In genomic region chr4:177108708-177109107, GRCh38 we compare ENCODE assay signal across 17 cellular contexts.
DNase-seq lines count a peak whose midpoint lies in the region; ATAC-seq and TF ChIP-seq lines count a peak whose summit lies in the region.
"Had no signal": no experiment of that assay in that cellular context is flagged by ENCODE, and none has a peak within 500 bp of the region (broad histone marks: within the 10 kb centered on the region; RNA-seq: fewer than 3 reads in every experiment).

No MANE protein-coding gene starts in this region.

- H3K4me3 ChIP-seq in AG04450 (ENCODE audit: low read depth, low read length) = no peak overlapping the region
- H3K4me3 ChIP-seq: ovary, tibial nerve had no signal

- CTCF ChIA-PET in AG04450 (lab: Charles Lee) (interaction anchor here (0.6 to 3.4 kb wide), 12 partner anchors 10 to 480 kb away, joined by 3 to 19 read pairs (median 4); no protein-coding TSS in a partner anchor), WTC11 (lab: Charles Lee) (interaction anchor here (1.1 to 1.5 kb wide), 2 partner anchors 15 to 272 kb away, joined by 3 to 5 read pairs; no protein-coding TSS in a partner anchor)

- peaks cover 5% of the 10 kb centered on the region; the same call in 1 of the 2 replicates for H3K9me3 ChIP-seq in AG04450 (ENCODE audit: control insufficient read depth, insufficient read depth, low read length)
- H3K9me3 ChIP-seq: ovary had no signal

- H3K4me3 Mint-ChIP-seq in HFFc6 = no peak overlapping the region
- no peak overlapping the region for H3K4me3 Mint-ChIP-seq in WTC11
- H3K4me3 Mint-ChIP-seq: activated CD4-positive, alpha-beta T cell treated with anti-CD3 and anti-CD28 coated beads, Interleukin-2, amount 10 ng/mL, durations not matched to agents 24 days and 14 days; CD4-positive, CD25-positive, alpha-beta regulatory T cell had no signal

- no peak overlapping the region for H3K27ac ChIP-seq in AG04450 (ENCODE audit: low read depth, low read length)
- H3K27ac ChIP-seq in foreskin keratinocyte = no peak overlapping the region
- H3K27ac ChIP-seq: ovary, tibial nerve had no signal

- TF ChIP-seq CTCF in AG04450 (IDR thresholded peaks at IDR 0.05; ENCODE audit: low read depth, low read length) = peak; percentile 71
- peak; percentile 73 for TF ChIP-seq CTCF in HFFc6 (IDR thresholded peaks at IDR 0.05)
- no peak for TF ChIP-seq CTCF in WTC11 (IDR thresholded peaks at IDR 0.05)
- TF ChIP-seq CTCF in foreskin keratinocyte (conservative IDR thresholded peaks at IDR 0.05) = peak; percentile 75

- POLR2A ChIA-PET in AG04450 (lab: Yijun Ruan, JAX) (no interaction called here), WTC11 (lab: Charles Lee) (no interaction called here)

- H3K9me3 Mint-ChIP-seq in HFFc6 = peaks cover 6% of the 10 kb centered on the region
- H3K9me3 Mint-ChIP-seq in WTC11 = peaks cover 21% of the 10 kb centered on the region
- H3K9me3 Mint-ChIP-seq: activated CD4-positive, alpha-beta T cell treated with anti-CD3 and anti-CD28 coated beads, Interleukin-2, amount 10 ng/mL, durations not matched to agents 24 days and 14 days had no signal

- H3K27me3 Mint-ChIP-seq in HFFc6 (ENCODE audit: insufficient read depth) (no peaks in the 10 kb centered on the region), WTC11 (ENCODE audit: low read depth) (no peaks in the 10 kb centered on the region)
- H3K27me3 Mint-ChIP-seq: activated CD4-positive, alpha-beta T cell treated with anti-CD3 and anti-CD28 coated beads, Interleukin-2, amount 10 ng/mL, durations not matched to agents 24 days and 14 days had no signal

- H3K4me1 Mint-ChIP-seq in HFFc6 (ENCODE audit: low read depth) (peaks cover 41% of the 10 kb centered on the region), WTC11 (peaks cover 2% of the 10 kb centered on the region; the same call in 1 of the 2 replicates)
- H3K4me1 Mint-ChIP-seq: activated CD4-positive, alpha-beta T cell treated with anti-CD3 and anti-CD28 coated beads, Interleukin-2, amount 10 ng/mL, durations not matched to agents 24 days and 14 days; CD4-positive, CD25-positive, alpha-beta regulatory T cell had no signal

- H3K27me3 ChIP-seq in AG04450 (ENCODE audit: control insufficient read depth, insufficient read depth, low read length) (no peaks in the 10 kb centered on the region), foreskin keratinocyte (no peaks in the 10 kb centered on the region)
- H3K27me3 ChIP-seq: ovary, tibial nerve had no signal

- H3K4me1 ChIP-seq in foreskin keratinocyte = peaks cover 6% of the 10 kb centered on the region
- H3K4me1 ChIP-seq: tibial nerve had no signal

- H3K27ac Mint-ChIP-seq in HFFc6 = peak overlapping the region; percentile 11; the same call in 1 of the 2 replicates
- H3K27ac Mint-ChIP-seq in WTC11 = no peak overlapping the region
- H3K27ac Mint-ChIP-seq: activated CD4-positive, alpha-beta T cell treated with anti-CD3 and anti-CD28 coated beads, Interleukin-2, amount 10 ng/mL, durations not matched to agents 24 days and 14 days; CD4-positive, CD25-positive, alpha-beta regulatory T cell had no signal

- DNase-seq in AG04450 (ENCODE audit: low read depth, low spot score) (peak; percentile 21), HFFc6 (peak; percentile 48), WTC11 (ENCODE audit: low spot score) (no peak), foreskin keratinocyte (no peak), NCI-H446 treated with DMSO at 0.1 percent for 48 hours (lab: John Stamatoyannopoulos, UW) (no peak)
- DNase-seq: activated CD4-positive, alpha-beta T cell treated with anti-CD3 and anti-CD28 coated beads, Interleukin-2, amount 10 ng/mL, durations not matched to agents 24 days and 14 days; activated naive CD4-positive, alpha-beta T cell treated with Interleukin-2 at 50 U/mL for 16 hours; effector CD4-positive, alpha-beta T cell; NCI-H2029; ovary; SHP77; stimulated activated CD4-positive, alpha-beta T cell treated with anti-CD3 and anti-CD28 coated beads, Interleukin-4, amount 100 ng/mL, for 24 hours had no signal

- peak; percentile 47; the same call in 1 of the 2 replicates for ATAC-seq in WTC11
- peak; percentile 71 for ATAC-seq in foreskin keratinocyte
- no peak for ATAC-seq in HG03565 (IDR thresholded peaks at IDR 0.05; ENCODE audit: unreplicated experiment)
- ATAC-seq in HG03135 (IDR thresholded peaks at IDR 0.05; ENCODE audit: unreplicated experiment) = no peak
- ATAC-seq in GM21717 (IDR thresholded peaks at IDR 0.05; ENCODE audit: unreplicated experiment) = no peak

- H3K36me3 Mint-ChIP-seq in HFFc6 (ENCODE audit: low read depth) = peaks cover 16% of the 10 kb centered on the region
- peaks cover 10% of the 10 kb centered on the region for H3K36me3 Mint-ChIP-seq in WTC11
- H3K36me3 Mint-ChIP-seq: CD4-positive, CD25-positive, alpha-beta regulatory T cell had no signal

TF ChIP-seq in WTC11, 78 proteins besides CTCF, POLR2A, EP300 and RAD21:
- no peak for TF ChIP-seq NFYB (CRISPR knock-in tag; conservative IDR thresholded peaks at IDR 0.05; ENCODE audit: low read depth)
TF ChIP-seq in WTC11: peak in this region for 0.

Comparison
In these comparisons a context has a peak if more than half of its experiments do, and no peak if none do; other contexts are left out.
1. DNase-seq: peak in AG04450 (single experiment) and HFFc6 (single experiment); none in WTC11 (single experiment), foreskin keratinocyte (0 of 2) and NCI-H446 treated with DMSO at 0.1 percent for 48 hours (single experiment).
2. ATAC-seq: peak in WTC11 (single experiment) and foreskin keratinocyte (single experiment); none in HG03565 (single experiment), HG03135 (single experiment) and GM21717 (single experiment).